In genomic region chr3:194486540-194487288, GRCh38 we compare ENCODE assay signal across 1 cellular context.
TF ChIP-seq lines count a peak whose summit lies in the region.

Gene ATP13A3 (minus strand): TSS chr3:194487002. CDS start chr3:194462190, 24,812 bp downstream.

TF ChIP-seq in HepG2, 621 proteins besides CTCF, POLR2A, EP300 and RAD21 (continued from another document and continues in another):
- TF ChIP-seq ZXDC (CRISPR knock-in tag; IDR thresholded peaks at IDR 0.05) (no peak), NKX3-1 (CRISPR knock-in tag; IDR thresholded peaks at IDR 0.05) (no peak), CSRNP1 (CRISPR knock-in tag; IDR thresholded peaks at IDR 0.05) (no peak; the same call in 1 of the 2 replicates), E2F1 (CRISPR knock-in tag; IDR thresholded peaks at IDR 0.05) (no peak), ZBTB42 (CRISPR knock-in tag; IDR thresholded peaks at IDR 0.05) (no peak), FOXM1 (CRISPR knock-in tag; IDR thresholded peaks at IDR 0.05) (no peak), SMAD9 (CRISPR knock-in tag; IDR thresholded peaks at IDR 0.05) (no peak), ZNF878 (CRISPR knock-in tag; IDR thresholded peaks at IDR 0.05) (no peak), MAF1 (CRISPR knock-in tag; IDR thresholded peaks at IDR 0.05; ENCODE audit: borderline replicate concordance) (no peak; the same call in 1 of the 2 replicates), ZNF710 (CRISPR knock-in tag; IDR thresholded peaks at IDR 0.05; ENCODE audit: borderline replicate concordance) (no peak), TAF1 (CRISPR knock-in tag; IDR thresholded peaks at IDR 0.05) (peak; percentile 57; the same call in 1 of the 2 replicates), ZNF24 (IDR thresholded peaks at IDR 0.05) (no peak), AHR (CRISPR knock-in tag; IDR thresholded peaks at IDR 0.05) (no peak), SIX4 (CRISPR knock-in tag; IDR thresholded peaks at IDR 0.05) (no peak), ZNF407 (CRISPR knock-in tag; IDR thresholded peaks at IDR 0.05; ENCODE audit: not compliant biosample characterization) (no peak), NCOA5 (CRISPR knock-in tag; IDR thresholded peaks at IDR 0.05) (no peak), HMG20A (CRISPR knock-in tag; IDR thresholded peaks at IDR 0.05; ENCODE audit: borderline replicate concordance) (no peak), CENPX (CRISPR knock-in tag; IDR thresholded peaks at IDR 0.05) (no peak), ZNF761 (CRISPR knock-in tag; conservative IDR thresholded peaks at IDR 0.05) (no peak), WIZ (CRISPR knock-in tag; IDR thresholded peaks at IDR 0.05) (no peak), ZFP36 (IDR thresholded peaks at IDR 0.05; ENCODE audit: borderline replicate concordance, low read depth, low read length, partially characterized antibody) (no peak), ZNF609 (CRISPR knock-in tag; IDR thresholded peaks at IDR 0.05; ENCODE audit: borderline replicate concordance) (no peak), SYNCRIP (IDR thresholded peaks at IDR 0.05; ENCODE audit: insufficient read depth, low read depth, low read length) (no peak), AGO1 (IDR thresholded peaks at IDR 0.05; ENCODE audit: low read depth, low read length, poor library complexity, severe bottlenecking) (no peak), LCORL (IDR thresholded peaks at IDR 0.05) (no peak), LCORL (CRISPR knock-in tag; IDR thresholded peaks at IDR 0.05) (no peak), HES4 (CRISPR knock-in tag; IDR thresholded peaks at IDR 0.05; ENCODE audit: borderline replicate concordance) (no peak; the same call in 1 of the 2 replicates), ZNF142 (CRISPR knock-in tag; IDR thresholded peaks at IDR 0.05) (no peak)
